22 cellular contexts compared by ENCODE assay signal in genomic region chr17:62907961-62908360, GRCh38.
"Had no signal": no experiment of that assay in that cellular context is flagged by ENCODE, and none has a peak within 500 bp of the region (broad histone marks: within the 10 kb centered on the region; RNA-seq: fewer than 3 reads in every experiment).

No MANE protein-coding gene starts in this region.

- H3K27ac Mint-ChIP-seq: memory B cell; naive thymus-derived CD8-positive, alpha-beta T cell; stimulated activated memory B cell treated with anti-CD40 and anti-IgM and Interleukin-4, amounts not matched to agents 10 μg/mL and 1 μg/mL and 100 μg/mL, for 72 hours; type B pancreatic cell had no signal

- ATAC-seq: left cardiac atrium; left lung; naive thymus-derived CD8-positive, alpha-beta T cell; pancreas; psoas muscle; right lobe of liver; stimulated activated memory B cell treated with anti-CD40 and anti-IgM and Interleukin-4, amounts not matched to agents 10 μg/mL and 1 μg/mL and 100 μg/mL, for 72 hours; stimulated activated naive CD8-positive, alpha-beta T cell treated with anti-CD3 and anti-CD28 coated beads, Interleukin-15, amount 100 ng/mL, for 72 hours had no signal

- H3K9me3 Mint-ChIP-seq: stimulated activated naive CD8-positive, alpha-beta T cell treated with anti-CD3 and anti-CD28 coated beads, Interleukin-15, amount 100 ng/mL, for 72 hours had no signal

- H3K4me1 Mint-ChIP-seq: memory B cell; naive thymus-derived CD8-positive, alpha-beta T cell; stimulated activated memory B cell treated with anti-CD40 and anti-IgM and Interleukin-4, amounts not matched to agents 10 μg/mL and 1 μg/mL and 100 μg/mL, for 72 hours; stimulated activated naive CD8-positive, alpha-beta T cell treated with anti-CD3 and anti-CD28 coated beads, Interleukin-15, amount 100 ng/mL, for 72 hours had no signal

- FAIRE-seq: keratinocyte, pancreas had no signal

- H3K36me3 Mint-ChIP-seq: memory B cell; stimulated activated memory B cell treated with anti-CD40 and anti-IgM and Interleukin-4, amounts not matched to agents 10 μg/mL and 1 μg/mL and 100 μg/mL, for 72 hours; type B pancreatic cell had no signal

- H3K9me3 ChIP-seq: left lung, pancreas, psoas muscle, right lobe of liver, tibial nerve, vagina had no signal

- H3K4me3 ChIP-seq: left lung, pancreas, psoas muscle, right lobe of liver, smooth muscle cell, tibial nerve, vagina had no signal

- H3K36me3 ChIP-seq: left lung, pancreas, right lobe of liver, tibial nerve, vagina had no signal

- H3K27ac ChIP-seq: left lung, pancreas, psoas muscle, right lobe of liver, tibial nerve, vagina had no signal

- H3K4me2 ChIP-seq: smooth muscle cell had no signal

- H3K4me3 Mint-ChIP-seq: memory B cell; naive thymus-derived CD8-positive, alpha-beta T cell; stimulated activated memory B cell treated with anti-CD40 and anti-IgM and Interleukin-4, amounts not matched to agents 10 μg/mL and 1 μg/mL and 100 μg/mL, for 72 hours; stimulated activated naive CD8-positive, alpha-beta T cell treated with anti-CD3 and anti-CD28 coated beads, Interleukin-15, amount 100 ng/mL, for 72 hours; type B pancreatic cell had no signal

- DNase-seq: hippocampal formation; kidney glomerular epithelial cell; left cardiac atrium; left lung; naive thymus-derived CD8-positive, alpha-beta T cell; pancreas; psoas muscle; right lobe of liver; stimulated activated CD4-positive, alpha-beta T cell treated with anti-CD3 and anti-CD28 coated beads, Interleukin-1b, Interleukin-23, amount 100 ng/mL, for 48 hours; stimulated activated CD4-positive, alpha-beta T cell treated with anti-CD3 and anti-CD28 coated beads, Interleukin-2, amount 100 ng/mL, for 48 hours; stimulated activated CD4-positive, alpha-beta T cell treated with anti-CD3 and anti-CD28 coated beads, Interleukin-4, amount 100 ng/mL, for 4 hours; stimulated activated CD8-positive, alpha-beta memory T cell treated with anti-CD3 and anti-CD28 coated beads, Interleukin-4, amount 100 ng/mL, for 48 hours; stimulated activated naive CD4-positive, alpha-beta T cell treated with Interleukin-2 at 50 U/mL for 16 hours; stimulated activated naive CD8-positive, alpha-beta T cell treated with anti-CD3 and anti-CD28 coated beads, Interleukin-15, amount 100 ng/mL, for 72 hours; substantia nigra had no signal

- H3K27me3 Mint-ChIP-seq: type B pancreatic cell had no signal

- H3K4me1 ChIP-seq: pancreas, psoas muscle, right lobe of liver, tibial nerve had no signal

- H3K27me3 ChIP-seq: left lung, pancreas, right lobe of liver, tibial nerve, vagina had no signal
